In genomic region chr2:54480025-54480424, GRCh38 we compare ENCODE assay signal across 16 cellular contexts. TPM values are rescaled to one million over a fixed set of nuclear protein-coding genes. Genes with fewer than 3 reads are reported as not detected.
DNase-seq lines count a peak whose midpoint lies in the region; ATAC-seq, FAIRE-seq and TF ChIP-seq lines count a peak whose summit lies in the region.
"Had no signal": no experiment of that assay in that cellular context is flagged by ENCODE, and none has a peak within 500 bp of the region (broad histone marks: within the 10 kb centered on the region; RNA-seq: fewer than 3 reads in every experiment).

No MANE protein-coding gene starts in this region.

- ATAC-seq in GM18867 (IDR thresholded peaks at IDR 0.05; ENCODE audit: unreplicated experiment) (peak; percentile 60), GM21786 (IDR thresholded peaks at IDR 0.05; ENCODE audit: unreplicated experiment) (peak; percentile 58), HG03378 (IDR thresholded peaks at IDR 0.05; ENCODE audit: unreplicated experiment) (peak; percentile 77), pancreas (peak; percentile 63 to 74 (median 70))

- no peak for FAIRE-seq in pancreas (lab: Jason Lieb, UNC)
- FAIRE-seq: bronchial epithelial cell, GM19239 had no signal

- intact Hi-C loops in pancreas (cut with DNase I), result no loop called here

- peak overlapping the region in 1 of 4 donors; percentile 26 for H3K27ac ChIP-seq in pancreas
- H3K27ac ChIP-seq: PC-9, SJSA1 had no signal

- no peaks in the 10 kb centered on the region for H3K27me3 ChIP-seq in pancreas
- H3K27me3 ChIP-seq: SJSA1 had no signal

- no peaks in the 10 kb centered on the region for H3K36me3 ChIP-seq in pancreas

- H3K4me1 ChIP-seq in pancreas, result peaks cover 6 to 22% (median 8%) of the 10 kb centered on the region in 3 donors

- no peak for TF ChIP-seq CTCF in pancreas (IDR thresholded peaks at IDR 0.05)

- no peaks in the 10 kb centered on the region for H3K9me3 ChIP-seq in pancreas
- H3K9me3 ChIP-seq: SJSA1 had no signal

- 8 to 16% methylated on average over 2 of the region's 2 CpGs for WGBS in pancreas, 2 donors

- DNase-seq in pancreas, result peak in 1 of 6 donors; percentile 33
- DNase-seq in stimulated activated naive CD4-positive, alpha-beta T cell treated with Interleukin-2 at 50 U/mL for 16 hours (lab: John Stamatoyannopoulos, UW), result no peak
- no peak for DNase-seq in NCI-H2196 (lab: John Stamatoyannopoulos, UW; ENCODE audit: unreplicated experiment)
- no peak for DNase-seq in DMS79 (lab: John Stamatoyannopoulos, UW)
- no peak for DNase-seq in nucleus accumbens (lab: John Stamatoyannopoulos, UW)
- DNase-seq: NCI-H187, NCI-H510A, trophoblast cell had no signal

- H3K4me3 ChIP-seq in pancreas, result no peak overlapping the region
- H3K4me3 ChIP-seq: PC-9, SJSA1, skin epidermis had no signal

RNA-seq across cellular contexts. Expression of gene SPTBN1, which starts 23.9 kb away (rescaled TPM):
- total RNA-seq in pancreas, result 100 to 1,000 TPM in 2 of 6 donors, 10 to 100 TPM in 4; 80.8 to 192 (median 89.8) TPM
- 10 to 100 TPM; 43.8 to 52.9 TPM for polyA plus RNA-seq in pancreas
